ENCODE assay signal across 9 cellular contexts in genomic region chr15:58546635-58547627, GRCh38.
DNase-seq lines count a peak whose midpoint lies in the region; ATAC-seq and TF ChIP-seq lines count a peak whose summit lies in the region.
"Had no signal": no experiment of that assay in that cellular context is flagged by ENCODE, and none has a peak within 500 bp of the region (broad histone marks: within the 10 kb centered on the region; RNA-seq: fewer than 3 reads in every experiment).

No MANE protein-coding gene starts in this region.

- H3K4me1 Mint-ChIP-seq in activated CD8-positive, alpha-beta T cell treated with anti-CD3 and anti-CD28 coated beads for 36 hours (ENCODE audit: low read depth), result peaks cover 38% of the 10 kb centered on the region

- H3K9me3 ChIP-seq in right atrium auricular region (no peaks in the 10 kb centered on the region), spleen (no peaks in the 10 kb centered on the region)
- H3K9me3 ChIP-seq: esophagus squamous epithelium had no signal

- CTCF ChIA-PET in activated CD8-positive, alpha-beta T cell treated with anti-CD3 and anti-CD28 coated beads for 36 hours (lab: Charles Lee), result no interaction called here

- TF ChIP-seq CTCF in activated CD8-positive, alpha-beta T cell treated with anti-CD3 and anti-CD28 coated beads for 36 hours (IDR thresholded peaks at IDR 0.05), result no peak
- no peak for TF ChIP-seq CTCF in right atrium auricular region (IDR thresholded peaks at IDR 0.05)
- no peak for TF ChIP-seq CTCF in spleen (IDR thresholded peaks at IDR 0.05 in 8 of 11, conservative IDR thresholded peaks at IDR 0.05 in 3 of 11)

- WGBS in spleen, 5 donors, result 77 to 87% (median 80%) methylated on average over 13 of the region's 13 CpGs

- POLR2A ChIA-PET in activated CD8-positive, alpha-beta T cell treated with anti-CD3 and anti-CD28 coated beads for 36 hours (lab: Charles Lee), result no interaction called here

- H3K36me3 Mint-ChIP-seq in activated CD8-positive, alpha-beta T cell treated with anti-CD3 and anti-CD28 coated beads for 36 hours (ENCODE audit: low read depth), result no peaks in the 10 kb centered on the region

- H3K4me1 ChIP-seq in right atrium auricular region (peaks cover 0 to 51% of the 10 kb centered on the region in 2 donors), spleen (peaks cover 0 to 23% (median 5%) of the 10 kb centered on the region in 6 donors)

- ATAC-seq in activated CD8-positive, alpha-beta T cell treated with anti-CD3 and anti-CD28 coated beads for 36 hours, result no peak
- ATAC-seq in HG03460 (IDR thresholded peaks at IDR 0.05; ENCODE audit: unreplicated experiment) (no peak), HG03378 (IDR thresholded peaks at IDR 0.05; ENCODE audit: unreplicated experiment) (no peak)

- H3K4me3 Mint-ChIP-seq in activated CD8-positive, alpha-beta T cell treated with anti-CD3 and anti-CD28 coated beads for 36 hours, result no peak overlapping the region

- H3K9me3 Mint-ChIP-seq in activated CD8-positive, alpha-beta T cell treated with anti-CD3 and anti-CD28 coated beads for 36 hours, result no peaks in the 10 kb centered on the region

- H3K27ac ChIP-seq in right atrium auricular region, result peak overlapping the region; percentile 70 to 91
- peak overlapping the region in 6 of 8 donors; percentile 29 to 68 (median 51) for H3K27ac ChIP-seq in spleen

- DNase-seq in HK-2 (ENCODE audit: unreplicated experiment) (peak; percentile 85), right atrium auricular region (ENCODE audit: low spot score) (peak; percentile 77), spleen (no peak), NOMO-1 (lab: John Stamatoyannopoulos, UW; ENCODE audit: unreplicated experiment in 2 of 2) (no peak)
- DNase-seq in activated CD8-positive, alpha-beta T cell treated with anti-CD3 and anti-CD28 coated beads for 36 hours, result no peak
- no peak for DNase-seq in activated T-cell treated with anti-CD3 and anti-CD28 coated beads, Interleukin-2, amount 50 U/mL, for 1 hour
- DNase-seq: esophagus squamous epithelium had no signal

- no peak overlapping the region for H3K4me3 ChIP-seq in right atrium auricular region
- no peak overlapping the region for H3K4me3 ChIP-seq in spleen
- H3K4me3 ChIP-seq: esophagus squamous epithelium had no signal

- no peaks in the 10 kb centered on the region for H3K27me3 ChIP-seq in right atrium auricular region
- no peaks in the 10 kb centered on the region for H3K27me3 ChIP-seq in spleen (replicated peaks in 1 of 7)
- H3K27me3 ChIP-seq: esophagus squamous epithelium had no signal

- TF ChIP-seq POLR2A in spleen (IDR thresholded peaks at IDR 0.05), result no peak

- peak overlapping the region; percentile 70 for H3K27ac Mint-ChIP-seq in activated CD8-positive, alpha-beta T cell treated with anti-CD3 and anti-CD28 coated beads for 36 hours

- H3K36me3 ChIP-seq in right atrium auricular region, result no peaks in the 10 kb centered on the region
- H3K36me3 ChIP-seq in spleen, result no peaks in the 10 kb centered on the region
- H3K36me3 ChIP-seq: esophagus squamous epithelium had no signal

- no peaks in the 10 kb centered on the region for H3K27me3 Mint-ChIP-seq in activated CD8-positive, alpha-beta T cell treated with anti-CD3 and anti-CD28 coated beads for 36 hours

- intact Hi-C loops in activated CD8-positive, alpha-beta T cell treated with anti-CD3 and anti-CD28 coated beads for 36 hours (cut with micrococcal nuclease), result no loop called here
- intact Hi-C loops in spleen (cut with DNase I; ENCODE audit: low total_unique reads), result no loop called here

Comparison
In these comparisons a context has a peak if more than half of its experiments do, and no peak if none do; other contexts are left out.
1. DNase-seq: peak in HK-2 (single experiment) and right atrium auricular region (single experiment); none in activated CD8-positive, alpha-beta T cell treated with anti-CD3 and anti-CD28 coated beads for 36 hours (single experiment), spleen (single experiment), activated T-cell treated with anti-CD3 and anti-CD28 coated beads, Interleukin-2, amount 50 U/mL, for 1 hour (single experiment) and NOMO-1 (0 of 2).